ENCODE assay signal across 1 cellular context in genomic region chr11:85725510-85726258, GRCh38.
A peak's percentile ranks its signal among the peaks of the same experiment; 100 is the strongest.
TF ChIP-seq lines count a peak whose summit lies in the region.

No MANE protein-coding gene starts in this region.

TF ChIP-seq in H1, 55 proteins besides CTCF, POLR2A, EP300 and RAD21:
- TF ChIP-seq MAFK (IDR thresholded peaks at IDR 0.05; ENCODE audit: low read depth, low read length) (no peak), JUND (IDR thresholded peaks at IDR 0.05; ENCODE audit: low read length) (peak; percentile 65; the same call in 1 of the 2 replicates), CREB1 (IDR thresholded peaks at IDR 0.05) (no peak), BCL11A (IDR thresholded peaks at IDR 0.05; ENCODE audit: low read depth in 2 of 2, low read length in 2 of 2) (no peak), TAF1 (IDR thresholded peaks at IDR 0.05; ENCODE audit: low read depth, low read length) (no peak), ASH2L (IDR thresholded peaks at IDR 0.05; ENCODE audit: low read length) (no peak)
